ENCODE assay signal across 8 cellular contexts in the genomic region with DNA sequence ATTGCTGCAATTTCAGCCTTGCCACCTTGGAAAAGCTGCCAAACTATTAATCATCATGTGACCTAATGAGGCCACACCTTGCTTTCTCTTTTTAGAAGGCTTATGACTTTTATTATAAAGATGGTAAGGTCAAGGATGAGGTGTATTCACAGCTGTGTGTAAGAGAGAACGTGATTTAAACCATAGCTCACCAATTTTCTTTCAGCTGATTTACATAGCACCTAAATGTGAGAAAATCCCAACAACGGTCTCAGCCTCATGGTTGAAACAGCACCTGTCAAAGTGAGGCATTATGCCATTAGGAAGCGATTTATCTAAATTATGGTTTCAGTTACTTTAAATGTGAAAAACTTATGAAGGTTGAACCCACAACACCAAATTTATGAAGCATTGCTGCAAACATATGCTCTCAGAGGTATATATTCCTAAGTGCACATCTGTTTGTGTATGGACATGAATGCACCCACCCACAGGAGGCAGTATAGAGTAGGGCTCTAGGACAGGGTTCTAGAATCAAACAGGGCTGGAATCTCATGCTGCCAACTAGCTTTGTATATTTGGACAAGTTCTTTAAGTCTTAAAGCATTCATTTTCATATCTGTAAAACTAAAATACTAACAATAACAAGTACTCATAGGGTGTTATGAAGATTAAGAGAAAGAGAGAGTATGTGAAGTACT. TPM values are rescaled to one million over a fixed set of nuclear protein-coding genes. Genes with fewer than 3 reads are reported as not detected.
DNase-seq lines count a peak whose midpoint lies in the region; ATAC-seq and TF ChIP-seq lines count a peak whose summit lies in the region.

No MANE protein-coding gene starts in this region.

- H3K27ac Mint-ChIP-seq in GM23338: no peak overlapping the region

- H3K79me1 ChIP-seq in mesendoderm (ENCODE audit: low read length): no peaks in the 10 kb centered on the region

- no peak overlapping the region for H2BK15ac ChIP-seq in mesendoderm (replicated peaks; ENCODE audit: low read depth)

- H4K5ac ChIP-seq in mesendoderm (ENCODE audit: low read length): no peak overlapping the region

- H3K9me2 ChIP-seq in GM23338 (ENCODE audit: insufficient read depth): no peaks in the 10 kb centered on the region

- no peaks in the 10 kb centered on the region for H3K9me3 Mint-ChIP-seq in GM23338

- H3K27me3 Mint-ChIP-seq in GM23338 (ENCODE audit: insufficient read depth, low read depth, poor library complexity): peaks cover 3% of the 10 kb centered on the region

- no peak overlapping the region for H2BK120ac ChIP-seq in mesendoderm (ENCODE audit: low read depth, low read length)

- H3K18ac ChIP-seq in mesendoderm (ENCODE audit: low read length): no peak overlapping the region

- H3K27ac ChIP-seq in GM23338 (ENCODE audit: low read depth) (no peak overlapping the region), mesendoderm (ENCODE audit: low read depth, low read length) (no peak overlapping the region)

- in situ Hi-C loops in SK-MEL-5 (cut with HindIII; ENCODE audit: low pct_unique_long_range_greater_than_20kb, low sequenced_read_pairs): no loop called here

- H3K4ac ChIP-seq in mesendoderm (ENCODE audit: low read depth, low read length): no peak overlapping the region

- H3K36me3 Mint-ChIP-seq in GM23338 (ENCODE audit: low read depth): peaks cover 14% of the 10 kb centered on the region; the same call in 2 of the 3 replicates

- no peaks in the 10 kb centered on the region for H3K4me1 ChIP-seq in GM23338 (ENCODE audit: insufficient read depth)
- H3K4me1 ChIP-seq in mesendoderm (ENCODE audit: control insufficient read depth, low read depth, low read length): no peaks in the 10 kb centered on the region

- no peak overlapping the region for H3K4me3 ChIP-seq in GM23338
- no peak overlapping the region for H3K4me3 ChIP-seq in mesendoderm (ENCODE audit: low read length)

- H2BK5ac ChIP-seq in mesendoderm (ENCODE audit: low read length): no peak overlapping the region

- no peak overlapping the region for H2AFZ ChIP-seq in GM23338

- no peak overlapping the region for H3K56ac ChIP-seq in mesendoderm (ENCODE audit: low read length)

- H3K4me1 Mint-ChIP-seq in GM23338: peaks cover 11% of the 10 kb centered on the region

- H4K8ac ChIP-seq in mesendoderm (ENCODE audit: low read depth, low read length): no peak overlapping the region

- WGBS in mesendoderm (ENCODE audit: extremely low coverage, insufficient coverage, low lambda C conversion rate): no CpG with 5 or more reads among the region's 3 CpGs

- H3K27me3 ChIP-seq in GM23338 (ENCODE audit: insufficient read depth) (no peaks in the 10 kb centered on the region), mesendoderm (ENCODE audit: insufficient read depth, low read length, poor library complexity) (no peaks in the 10 kb centered on the region)

- H3F3A ChIP-seq in GM23338 (replicated peaks; ENCODE audit: low read depth): no peaks in the 10 kb centered on the region

- H3K9ac ChIP-seq in mesendoderm (ENCODE audit: low read length): no peak overlapping the region

- H2AK5ac ChIP-seq in mesendoderm (ENCODE audit: low read length): no peak overlapping the region

- TF ChIP-seq CTCF in GM23338 (conservative IDR thresholded peaks at IDR 0.05; ENCODE audit: low read depth in 2 of 2): peak; percentile 70 to 96

- peak; percentile 65 for ATAC-seq in GM23338

- H3K23ac ChIP-seq in mesendoderm (ENCODE audit: low read length): no peak overlapping the region

- no peaks in the 10 kb centered on the region for H4K20me1 ChIP-seq in GM23338 (replicated peaks; ENCODE audit: insufficient read depth)

- H3K79me2 ChIP-seq in GM23338 (replicated peaks; ENCODE audit: insufficient read depth) (no peaks in the 10 kb centered on the region), mesendoderm (ENCODE audit: control insufficient read depth, insufficient read depth, low read length) (no peaks in the 10 kb centered on the region)

- H3K36me3 ChIP-seq in GM23338 (ENCODE audit: insufficient read depth) (no peaks in the 10 kb centered on the region), mesendoderm (ENCODE audit: control insufficient read depth, insufficient read depth, low read length) (peaks cover 3% of the 10 kb centered on the region)

- H3K4me3 Mint-ChIP-seq in GM23338: no peak overlapping the region

- H3K4me2 ChIP-seq in GM23338 (no peak overlapping the region), mesendoderm (ENCODE audit: low read length) (no peak overlapping the region)

- DNase-seq in NCI-H748 treated with DMSO at 0.1 percent for 48 hours (lab: John Stamatoyannopoulos, UW) (peak; percentile 2), NCI-H748 (lab: John Stamatoyannopoulos, UW; ENCODE audit: unreplicated experiment) (no peak), GM23338 (ENCODE audit: low spot score) (peak; percentile 73), SK-MEL-5 (ENCODE audit: low read depth, low spot score) (peak; percentile 50), mesendoderm (peak; percentile 32), RKO (ENCODE audit: low spot score) (no peak), NCI-H1417 treated with DMSO at 0.1 percent for 48 hours (lab: John Stamatoyannopoulos, UW) (no peak), NCI-H2107 treated with DMSO at 0.1 percent for 48 hours (lab: John Stamatoyannopoulos, UW; ENCODE audit: unreplicated experiment) (no peak)

TF ChIP-seq in GM23338, 12 proteins besides CTCF, POLR2A, EP300 and RAD21 (continues in another document):
- TF ChIP-seq, protein P1, sequence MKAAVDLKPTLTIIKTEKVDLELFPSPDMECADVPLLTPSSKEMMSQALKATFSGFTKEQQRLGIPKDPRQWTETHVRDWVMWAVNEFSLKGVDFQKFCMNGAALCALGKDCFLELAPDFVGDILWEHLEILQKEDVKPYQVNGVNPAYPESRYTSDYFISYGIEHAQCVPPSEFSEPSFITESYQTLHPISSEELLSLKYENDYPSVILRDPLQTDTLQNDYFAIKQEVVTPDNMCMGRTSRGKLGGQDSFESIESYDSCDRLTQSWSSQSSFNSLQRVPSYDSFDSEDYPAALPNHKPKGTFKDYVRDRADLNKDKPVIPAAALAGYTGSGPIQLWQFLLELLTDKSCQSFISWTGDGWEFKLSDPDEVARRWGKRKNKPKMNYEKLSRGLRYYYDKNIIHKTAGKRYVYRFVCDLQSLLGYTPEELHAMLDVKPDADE (IDR thresholded peaks at IDR 0.05): no peak
- TF ChIP-seq JUNB (IDR thresholded peaks at IDR 0.05; ENCODE audit: unreplicated experiment): no peak
- TF ChIP-seq CREB1 (CRISPR knock-in tag; IDR thresholded peaks at IDR 0.05; ENCODE audit: low read depth): no peak
- TF ChIP-seq STAT1 (IDR thresholded peaks at IDR 0.05; ENCODE audit: unreplicated experiment): no peak
- no peak for TF ChIP-seq EZH2 (IDR thresholded peaks at IDR 0.05; ENCODE audit: low read depth, unreplicated experiment)

RNA-seq across cellular contexts. Expression of a gene that starts 40.7 kb away (rescaled TPM):
- total RNA-seq in GM23338 (2014; rRNA removed; shearing (Covaris generic)): 20.3 and 23.8 TPM in 2 replicates
- polyA plus RNA-seq in GM23338 (2016; fragmentation: Nextera tagmentation; extraction: Ambion mirVana): 26.2 and 31.5 TPM in 2 replicates
- total RNA-seq in SK-MEL-5 (2014; rRNA removed; shearing (Covaris generic)): 16.8 and 18.8 TPM in 2 replicates
- 7.8 and 12.2 TPM in 2 replicates for polyA plus RNA-seq in SK-MEL-5 (2015; cell fraction: cytosol; rRNA removed)
- polyA plus RNA-seq in SK-MEL-5 (2015; cell fraction: nucleus; rRNA removed): 15.6 and 16.8 TPM in 2 replicates
- 86.4 TPM for polyA plus RNA-seq in mesendoderm (2013, experiment 1 of 2)
- 94.3 TPM for polyA plus RNA-seq in mesendoderm (2013, experiment 2 of 2)

Comparison
In these comparisons a context has a peak if more than half of its experiments do, and no peak if none do; other contexts are left out.
1. DNase-seq: peak in NCI-H748 treated with DMSO at 0.1 percent for 48 hours (single experiment), GM23338 (single experiment), SK-MEL-5 (single experiment) and mesendoderm (single experiment); none in NCI-H748 (single experiment), RKO (single experiment), NCI-H1417 treated with DMSO at 0.1 percent for 48 hours (single experiment) and NCI-H2107 treated with DMSO at 0.1 percent for 48 hours (single experiment).